In the genomic region with DNA sequence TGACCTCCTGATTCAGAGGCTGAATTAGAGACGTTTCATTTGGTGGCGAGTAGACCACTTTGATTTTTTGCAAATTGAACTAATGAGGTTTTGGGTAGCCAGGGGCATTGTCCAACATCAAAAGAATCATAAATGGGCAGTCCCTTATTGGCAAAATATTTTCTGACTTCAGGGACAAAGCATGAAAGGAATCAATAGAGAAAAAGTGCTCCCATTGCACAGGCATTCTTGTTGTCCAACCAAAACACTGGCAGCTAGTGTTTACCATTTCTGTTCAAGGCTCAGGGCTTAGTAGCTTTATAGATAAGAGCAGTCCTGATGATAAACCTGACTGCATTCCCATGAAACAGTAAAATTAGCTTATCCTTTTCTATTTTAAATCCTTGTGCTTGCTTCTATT, we compare ENCODE assay signal across 1 cellular context.
TF ChIP-seq lines count a peak whose summit lies in the region.

No MANE protein-coding gene starts in this region.

TF ChIP-seq in HepG2, 621 proteins besides CTCF, POLR2A, EP300 and RAD21 (continued from another document and continues in another):
- TF ChIP-seq, protein P1, sequence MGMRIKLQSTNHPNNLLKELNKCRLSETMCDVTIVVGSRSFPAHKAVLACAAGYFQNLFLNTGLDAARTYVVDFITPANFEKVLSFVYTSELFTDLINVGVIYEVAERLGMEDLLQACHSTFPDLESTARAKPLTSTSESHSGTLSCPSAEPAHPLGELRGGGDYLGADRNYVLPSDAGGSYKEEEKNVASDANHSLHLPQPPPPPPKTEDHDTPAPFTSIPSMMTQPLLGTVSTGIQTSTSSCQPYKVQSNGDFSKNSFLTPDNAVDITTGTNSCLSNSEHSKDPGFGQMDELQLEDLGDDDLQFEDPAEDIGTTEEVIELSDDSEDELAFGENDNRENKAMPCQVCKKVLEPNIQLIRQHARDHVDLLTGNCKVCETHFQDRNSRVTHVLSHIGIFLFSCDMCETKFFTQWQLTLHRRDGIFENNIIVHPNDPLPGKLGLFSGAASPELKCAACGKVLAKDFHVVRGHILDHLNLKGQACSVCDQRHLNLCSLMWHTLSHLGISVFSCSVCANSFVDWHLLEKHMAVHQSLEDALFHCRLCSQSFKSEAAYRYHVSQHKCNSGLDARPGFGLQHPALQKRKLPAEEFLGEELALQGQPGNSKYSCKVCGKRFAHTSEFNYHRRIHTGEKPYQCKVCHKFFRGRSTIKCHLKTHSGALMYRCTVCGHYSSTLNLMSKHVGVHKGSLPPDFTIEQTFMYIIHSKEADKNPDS (CRISPR knock-in tag; IDR thresholded peaks at IDR 0.05) = no peak
- TF ChIP-seq, protein P2, sequence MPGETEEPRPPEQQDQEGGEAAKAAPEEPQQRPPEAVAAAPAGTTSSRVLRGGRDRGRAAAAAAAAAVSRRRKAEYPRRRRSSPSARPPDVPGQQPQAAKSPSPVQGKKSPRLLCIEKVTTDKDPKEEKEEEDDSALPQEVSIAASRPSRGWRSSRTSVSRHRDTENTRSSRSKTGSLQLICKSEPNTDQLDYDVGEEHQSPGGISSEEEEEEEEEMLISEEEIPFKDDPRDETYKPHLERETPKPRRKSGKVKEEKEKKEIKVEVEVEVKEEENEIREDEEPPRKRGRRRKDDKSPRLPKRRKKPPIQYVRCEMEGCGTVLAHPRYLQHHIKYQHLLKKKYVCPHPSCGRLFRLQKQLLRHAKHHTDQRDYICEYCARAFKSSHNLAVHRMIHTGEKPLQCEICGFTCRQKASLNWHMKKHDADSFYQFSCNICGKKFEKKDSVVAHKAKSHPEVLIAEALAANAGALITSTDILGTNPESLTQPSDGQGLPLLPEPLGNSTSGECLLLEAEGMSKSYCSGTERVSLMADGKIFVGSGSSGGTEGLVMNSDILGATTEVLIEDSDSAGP (CRISPR knock-in tag; IDR thresholded peaks at IDR 0.05; ENCODE audit: borderline replicate concordance) = no peak
- TF ChIP-seq GATAD2A (CRISPR knock-in tag; IDR thresholded peaks at IDR 0.05) (peak; percentile 88), ZFP36 (IDR thresholded peaks at IDR 0.05; ENCODE audit: borderline replicate concordance, low read depth, low read length, partially characterized antibody) (no peak), MYNN (CRISPR knock-in tag; IDR thresholded peaks at IDR 0.05; ENCODE audit: low read depth) (no peak), MED8 (CRISPR knock-in tag; IDR thresholded peaks at IDR 0.05; ENCODE audit: insufficient replicate concordance) (no peak), ZNF773 (CRISPR knock-in tag; IDR thresholded peaks at IDR 0.05; ENCODE audit: borderline replicate concordance) (no peak), CENPX (CRISPR knock-in tag; IDR thresholded peaks at IDR 0.05) (no peak), CEBPG (CRISPR knock-in tag; IDR thresholded peaks at IDR 0.05) (peak; percentile 32; the same call in 1 of the 2 replicates), AGO2 (optimal IDR thresholded peaks at IDR 0.05; ENCODE audit: low read depth, low read length) (no peak), ZNF761 (CRISPR knock-in tag; conservative IDR thresholded peaks at IDR 0.05) (no peak), ZNF563 (CRISPR knock-in tag; IDR thresholded peaks at IDR 0.05) (no peak), SIX4 (CRISPR knock-in tag; IDR thresholded peaks at IDR 0.05) (no peak; the same call in 1 of the 2 replicates), IRX3 (CRISPR knock-in tag; IDR thresholded peaks at IDR 0.05; ENCODE audit: borderline replicate concordance, low read depth) (no peak), ZNF331 (CRISPR knock-in tag; IDR thresholded peaks at IDR 0.05) (peak; percentile 51; the same call in 1 of the 2 replicates), HCFC1 (IDR thresholded peaks at IDR 0.05; ENCODE audit: low read depth, low read length) (no peak), PHB2 (IDR thresholded peaks at IDR 0.05; ENCODE audit: partially characterized antibody) (no peak), ZNF549 (CRISPR knock-in tag; IDR thresholded peaks at IDR 0.05) (no peak), ELF4 (CRISPR knock-in tag; IDR thresholded peaks at IDR 0.05; ENCODE audit: borderline replicate concordance) (no peak), TOPORS (CRISPR knock-in tag; IDR thresholded peaks at IDR 0.05) (no peak), ZSCAN9 (CRISPR knock-in tag; IDR thresholded peaks at IDR 0.05; ENCODE audit: borderline replicate concordance) (no peak), ZSCAN20 (CRISPR knock-in tag; IDR thresholded peaks at IDR 0.05; ENCODE audit: borderline replicate concordance) (no peak), HDAC1 (CRISPR knock-in tag; IDR thresholded peaks at IDR 0.05) (no peak), MBNL3 (CRISPR knock-in tag; conservative IDR thresholded peaks at IDR 0.05) (no peak), ZNF878 (CRISPR knock-in tag; IDR thresholded peaks at IDR 0.05) (no peak), SP140L (CRISPR knock-in tag; IDR thresholded peaks at IDR 0.05; ENCODE audit: borderline replicate concordance) (no peak), ZBTB21 (CRISPR knock-in tag; IDR thresholded peaks at IDR 0.05) (no peak), SOX6 (IDR thresholded peaks at IDR 0.05) (no peak), SOX6 (CRISPR knock-in tag; IDR thresholded peaks at IDR 0.05) (peak; percentile 95), ZNF776 (CRISPR knock-in tag; IDR thresholded peaks at IDR 0.05) (no peak), RBAK (CRISPR knock-in tag; IDR thresholded peaks at IDR 0.05) (no peak), HOXD1 (CRISPR knock-in tag; IDR thresholded peaks at IDR 0.05) (no peak), NR3C1 (CRISPR knock-in tag; IDR thresholded peaks at IDR 0.05) (no peak), PRPF4 (IDR thresholded peaks at IDR 0.05; ENCODE audit: low read depth, low read length, poor library complexity, severe bottlenecking) (no peak)
- TF ChIP-seq, protein P3, sequence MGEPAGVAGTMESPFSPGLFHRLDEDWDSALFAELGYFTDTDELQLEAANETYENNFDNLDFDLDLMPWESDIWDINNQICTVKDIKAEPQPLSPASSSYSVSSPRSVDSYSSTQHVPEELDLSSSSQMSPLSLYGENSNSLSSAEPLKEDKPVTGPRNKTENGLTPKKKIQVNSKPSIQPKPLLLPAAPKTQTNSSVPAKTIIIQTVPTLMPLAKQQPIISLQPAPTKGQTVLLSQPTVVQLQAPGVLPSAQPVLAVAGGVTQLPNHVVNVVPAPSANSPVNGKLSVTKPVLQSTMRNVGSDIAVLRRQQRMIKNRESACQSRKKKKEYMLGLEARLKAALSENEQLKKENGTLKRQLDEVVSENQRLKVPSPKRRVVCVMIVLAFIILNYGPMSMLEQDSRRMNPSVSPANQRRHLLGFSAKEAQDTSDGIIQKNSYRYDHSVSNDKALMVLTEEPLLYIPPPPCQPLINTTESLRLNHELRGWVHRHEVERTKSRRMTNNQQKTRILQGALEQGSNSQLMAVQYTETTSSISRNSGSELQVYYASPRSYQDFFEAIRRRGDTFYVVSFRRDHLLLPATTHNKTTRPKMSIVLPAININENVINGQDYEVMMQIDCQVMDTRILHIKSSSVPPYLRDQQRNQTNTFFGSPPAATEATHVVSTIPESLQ (CRISPR knock-in tag; conservative IDR thresholded peaks at IDR 0.05) = no peak
- TF ChIP-seq, protein P4, sequence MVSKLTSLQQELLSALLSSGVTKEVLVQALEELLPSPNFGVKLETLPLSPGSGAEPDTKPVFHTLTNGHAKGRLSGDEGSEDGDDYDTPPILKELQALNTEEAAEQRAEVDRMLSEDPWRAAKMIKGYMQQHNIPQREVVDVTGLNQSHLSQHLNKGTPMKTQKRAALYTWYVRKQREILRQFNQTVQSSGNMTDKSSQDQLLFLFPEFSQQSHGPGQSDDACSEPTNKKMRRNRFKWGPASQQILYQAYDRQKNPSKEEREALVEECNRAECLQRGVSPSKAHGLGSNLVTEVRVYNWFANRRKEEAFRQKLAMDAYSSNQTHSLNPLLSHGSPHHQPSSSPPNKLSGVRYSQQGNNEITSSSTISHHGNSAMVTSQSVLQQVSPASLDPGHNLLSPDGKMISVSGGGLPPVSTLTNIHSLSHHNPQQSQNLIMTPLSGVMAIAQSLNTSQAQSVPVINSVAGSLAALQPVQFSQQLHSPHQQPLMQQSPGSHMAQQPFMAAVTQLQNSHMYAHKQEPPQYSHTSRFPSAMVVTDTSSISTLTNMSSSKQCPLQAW (CRISPR knock-in tag; IDR thresholded peaks at IDR 0.05) = no peak
- TF ChIP-seq, protein P5, sequence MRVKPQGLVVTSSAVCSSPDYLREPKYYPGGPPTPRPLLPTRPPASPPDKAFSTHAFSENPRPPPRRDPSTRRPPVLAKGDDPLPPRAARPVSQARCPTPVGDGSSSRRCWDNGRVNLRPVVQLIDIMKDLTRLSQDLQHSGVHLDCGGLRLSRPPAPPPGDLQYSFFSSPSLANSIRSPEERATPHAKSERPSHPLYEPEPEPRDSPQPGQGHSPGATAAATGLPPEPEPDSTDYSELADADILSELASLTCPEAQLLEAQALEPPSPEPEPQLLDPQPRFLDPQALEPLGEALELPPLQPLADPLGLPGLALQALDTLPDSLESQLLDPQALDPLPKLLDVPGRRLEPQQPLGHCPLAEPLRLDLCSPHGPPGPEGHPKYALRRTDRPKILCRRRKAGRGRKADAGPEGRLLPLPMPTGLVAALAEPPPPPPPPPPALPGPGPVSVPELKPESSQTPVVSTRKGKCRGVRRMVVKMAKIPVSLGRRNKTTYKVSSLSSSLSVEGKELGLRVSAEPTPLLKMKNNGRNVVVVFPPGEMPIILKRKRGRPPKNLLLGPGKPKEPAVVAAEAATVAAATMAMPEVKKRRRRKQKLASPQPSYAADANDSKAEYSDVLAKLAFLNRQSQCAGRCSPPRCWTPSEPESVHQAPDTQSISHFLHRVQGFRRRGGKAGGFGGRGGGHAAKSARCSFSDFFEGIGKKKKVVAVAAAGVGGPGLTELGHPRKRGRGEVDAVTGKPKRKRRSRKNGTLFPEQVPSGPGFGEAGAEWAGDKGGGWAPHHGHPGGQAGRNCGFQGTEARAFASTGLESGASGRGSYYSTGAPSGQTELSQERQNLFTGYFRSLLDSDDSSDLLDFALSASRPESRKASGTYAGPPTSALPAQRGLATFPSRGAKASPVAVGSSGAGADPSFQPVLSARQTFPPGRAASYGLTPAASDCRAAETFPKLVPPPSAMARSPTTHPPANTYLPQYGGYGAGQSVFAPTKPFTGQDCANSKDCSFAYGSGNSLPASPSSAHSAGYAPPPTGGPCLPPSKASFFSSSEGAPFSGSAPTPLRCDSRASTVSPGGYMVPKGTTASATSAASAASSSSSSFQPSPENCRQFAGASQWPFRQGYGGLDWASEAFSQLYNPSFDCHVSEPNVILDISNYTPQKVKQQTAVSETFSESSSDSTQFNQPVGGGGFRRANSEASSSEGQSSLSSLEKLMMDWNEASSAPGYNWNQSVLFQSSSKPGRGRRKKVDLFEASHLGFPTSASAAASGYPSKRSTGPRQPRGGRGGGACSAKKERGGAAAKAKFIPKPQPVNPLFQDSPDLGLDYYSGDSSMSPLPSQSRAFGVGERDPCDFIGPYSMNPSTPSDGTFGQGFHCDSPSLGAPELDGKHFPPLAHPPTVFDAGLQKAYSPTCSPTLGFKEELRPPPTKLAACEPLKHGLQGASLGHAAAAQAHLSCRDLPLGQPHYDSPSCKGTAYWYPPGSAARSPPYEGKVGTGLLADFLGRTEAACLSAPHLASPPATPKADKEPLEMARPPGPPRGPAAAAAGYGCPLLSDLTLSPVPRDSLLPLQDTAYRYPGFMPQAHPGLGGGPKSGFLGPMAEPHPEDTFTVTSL (CRISPR knock-in tag; IDR thresholded peaks at IDR 0.05; ENCODE audit: borderline replicate concordance) = peak; percentile 76; the same call in 1 of the 2 replicates
- TF ChIP-seq, protein P6, sequence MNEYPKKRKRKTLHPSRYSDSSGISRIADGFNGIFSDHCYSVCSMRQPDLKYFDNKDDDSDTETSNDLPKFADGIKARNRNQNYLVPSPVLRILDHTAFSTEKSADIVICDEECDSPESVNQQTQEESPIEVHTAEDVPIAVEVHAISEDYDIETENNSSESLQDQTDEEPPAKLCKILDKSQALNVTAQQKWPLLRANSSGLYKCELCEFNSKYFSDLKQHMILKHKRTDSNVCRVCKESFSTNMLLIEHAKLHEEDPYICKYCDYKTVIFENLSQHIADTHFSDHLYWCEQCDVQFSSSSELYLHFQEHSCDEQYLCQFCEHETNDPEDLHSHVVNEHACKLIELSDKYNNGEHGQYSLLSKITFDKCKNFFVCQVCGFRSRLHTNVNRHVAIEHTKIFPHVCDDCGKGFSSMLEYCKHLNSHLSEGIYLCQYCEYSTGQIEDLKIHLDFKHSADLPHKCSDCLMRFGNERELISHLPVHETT (CRISPR knock-in tag; conservative IDR thresholded peaks at IDR 0.05) = no peak
- TF ChIP-seq, protein P7, sequence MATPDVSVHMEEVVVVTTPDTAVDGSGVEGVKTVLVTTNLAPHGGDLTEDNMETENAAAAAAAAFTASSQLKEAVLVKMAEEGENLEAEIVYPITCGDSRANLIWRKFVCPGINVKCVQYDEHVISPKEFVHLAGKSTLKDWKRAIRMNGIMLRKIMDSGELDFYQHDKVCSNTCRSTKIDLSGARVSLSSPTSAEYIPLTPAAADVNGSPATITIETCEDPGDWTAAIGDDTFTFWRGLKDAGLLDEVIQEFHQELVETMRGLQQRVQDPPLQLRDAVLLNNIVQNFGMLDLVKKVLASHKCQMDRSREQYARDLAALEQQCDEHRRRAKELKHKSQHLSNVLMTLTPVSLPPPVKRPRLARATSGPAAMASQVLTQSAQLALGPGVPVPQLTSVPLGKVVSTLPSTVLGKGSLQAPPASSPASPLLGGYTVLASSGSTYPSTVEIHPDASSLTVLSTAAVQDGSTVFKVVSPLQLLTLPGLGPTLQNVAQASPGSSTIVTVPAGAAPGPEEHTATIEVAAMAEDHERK (CRISPR knock-in tag; IDR thresholded peaks at IDR 0.05; ENCODE audit: low read depth) = no peak
- TF ChIP-seq, protein P8, sequence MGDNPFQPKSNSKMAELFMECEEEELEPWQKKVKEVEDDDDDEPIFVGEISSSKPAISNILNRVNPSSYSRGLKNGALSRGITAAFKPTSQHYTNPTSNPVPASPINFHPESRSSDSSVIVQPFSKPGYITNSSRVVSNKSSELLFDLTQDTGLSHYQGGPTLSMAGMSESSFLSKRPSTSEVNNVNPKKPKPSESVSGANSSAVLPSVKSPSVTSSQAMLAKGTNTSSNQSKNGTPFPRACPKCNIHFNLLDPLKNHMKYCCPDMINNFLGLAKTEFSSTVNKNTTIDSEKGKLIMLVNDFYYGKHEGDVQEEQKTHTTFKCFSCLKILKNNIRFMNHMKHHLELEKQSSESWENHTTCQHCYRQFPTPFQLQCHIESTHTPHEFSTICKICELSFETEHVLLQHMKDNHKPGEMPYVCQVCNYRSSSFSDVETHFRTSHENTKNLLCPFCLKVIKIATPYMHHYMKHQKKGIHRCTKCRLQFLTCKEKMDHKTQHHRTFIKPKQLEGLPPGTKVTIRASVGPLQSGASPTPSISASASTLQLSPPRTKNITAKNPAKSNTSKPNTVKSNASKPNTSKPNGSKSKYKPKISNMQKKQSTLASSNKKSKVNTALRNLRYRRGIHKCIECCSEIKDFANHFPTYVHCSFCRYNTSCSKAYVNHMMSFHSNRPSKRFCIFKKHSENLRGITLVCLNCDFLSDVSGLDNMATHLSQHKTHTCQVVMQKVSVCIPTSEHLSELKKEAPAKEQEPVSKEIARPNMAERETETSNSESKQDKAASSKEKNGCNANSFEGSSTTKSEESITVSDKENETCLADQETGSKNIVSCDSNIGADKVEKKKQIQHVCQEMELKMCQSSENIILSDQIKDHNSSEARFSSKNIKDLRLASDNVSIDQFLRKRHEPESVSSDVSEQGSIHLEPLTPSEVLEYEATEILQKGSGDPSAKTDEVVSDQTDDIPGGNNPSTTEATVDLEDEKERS (CRISPR knock-in tag; IDR thresholded peaks at IDR 0.05) = no peak
- TF ChIP-seq, protein P9, sequence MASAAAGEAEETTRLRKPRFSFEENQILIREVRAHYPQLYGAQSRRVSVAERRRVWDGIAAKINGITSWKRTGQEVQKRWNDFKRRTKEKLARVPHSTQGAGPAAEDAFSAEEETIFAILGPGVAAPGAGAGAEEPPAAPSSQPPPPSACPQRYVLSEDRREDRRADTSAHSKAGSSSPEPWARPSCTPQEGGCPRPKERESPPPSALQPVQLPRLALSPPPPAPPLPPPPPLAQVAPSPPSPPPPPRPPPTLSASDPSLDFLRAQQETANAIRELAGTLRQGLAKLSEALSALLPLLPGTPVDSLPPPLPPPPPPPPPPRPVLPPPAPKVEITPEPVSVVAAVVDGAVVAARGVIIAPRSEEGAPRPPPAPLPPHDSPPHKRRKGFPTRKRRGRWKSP (CRISPR knock-in tag; IDR thresholded peaks at IDR 0.05) = no peak
